Comparison of ENCODE assay signal across 26 cellular contexts in the genomic region with DNA sequence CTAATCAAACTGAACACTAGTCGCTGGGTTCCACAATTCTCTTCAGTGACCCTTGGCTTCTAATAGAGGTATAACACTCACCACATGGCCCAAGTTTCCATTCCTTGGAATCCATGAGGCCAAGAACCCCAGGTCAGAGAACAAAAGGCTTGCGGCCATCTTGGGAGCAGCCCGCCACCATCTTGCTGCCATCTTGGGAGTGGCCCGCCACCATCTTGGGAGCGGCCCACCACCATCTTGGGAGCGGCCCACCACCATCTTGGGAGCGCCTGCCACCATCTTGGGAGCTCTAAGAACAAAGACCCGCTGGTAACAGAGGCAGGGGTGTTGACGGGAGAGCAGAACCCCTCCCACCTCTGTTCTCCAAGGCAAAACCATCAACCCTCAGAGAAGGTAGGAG.
DNase-seq lines count a peak whose midpoint lies in the region; ATAC-seq, FAIRE-seq and TF ChIP-seq lines count a peak whose summit lies in the region.
"Had no signal": no experiment of that assay in that cellular context is flagged by ENCODE, and none has a peak within 500 bp of the region (broad histone marks: within the 10 kb centered on the region; RNA-seq: fewer than 3 reads in every experiment).

No MANE protein-coding gene starts in this region.

- POLR2A ChIA-PET in GM12878 (lab: Charles Lee) (no interaction called here), K562 (lab: Yijun Ruan, JAX) (interaction anchor here (0.7 to 1.2 kb wide), 3 partner anchors 9 to 125 kb away, joined by 3 to 6 read pairs (median 3); no protein-coding TSS in a partner anchor), T-cell (lab: Charles Lee) (no interaction called here)

- no peak overlapping the region for H4K91ac ChIP-seq in neuronal stem cell (ENCODE audit: low read depth, low read length, poor library complexity)

- no peaks in the 10 kb centered on the region for H3K36me3 ChIP-seq in GM12878 (ENCODE audit: control insufficient read depth in 2 of 2, insufficient read depth in 2 of 2, low read length in 1 of 2)
- no peaks in the 10 kb centered on the region for H3K36me3 ChIP-seq in K562 (ENCODE audit: control insufficient read depth, insufficient read depth, low read length)
- no peaks in the 10 kb centered on the region for H3K36me3 ChIP-seq in neuronal stem cell (replicated peaks in 1 of 2; ENCODE audit: control insufficient read depth in 2 of 2, insufficient read depth in 2 of 2, low read length in 2 of 2)
- H3K36me3 ChIP-seq in testis (ENCODE audit: low read depth, missing control alignments) = no peaks in the 10 kb centered on the region
- H3K36me3 ChIP-seq: BLaER1 treated with 17β-estradiol and CSF1 and Interleukin-3, amounts not matched to agents 10 nM and 100 nM had no signal

- no peak overlapping the region for H2BK120ac ChIP-seq in neuronal stem cell (ENCODE audit: low read depth, low read length)

- RAD21 ChIA-PET in GM12878 (lab: Charles Lee; ENCODE audit: unreplicated experiment) = no interaction called here

- in situ Hi-C loops in GM12878 (cut with MboI) = no loop called here
- in situ Hi-C loops in K562 (cut with MboI) = no loop called here

- peaks cover 21 to 22% of the 10 kb centered on the region in 2 donors for H3K27me3 Mint-ChIP-seq in T-cell

- H3K79me2 ChIP-seq in GM12878 (ENCODE audit: control insufficient read depth, insufficient read depth, low read length) (no peaks in the 10 kb centered on the region), K562 (ENCODE audit: control insufficient read depth, insufficient read depth, low read length) (no peaks in the 10 kb centered on the region)

- no peak overlapping the region for H3K18ac ChIP-seq in neuronal stem cell (ENCODE audit: low read length)

- ATAC-seq in GM12878 (no peak), K562 (peak; percentile 68), T-cell (replicated peaks in 1 of 4) (no peak)
- ATAC-seq: CD8-positive, alpha-beta T cell had no signal

- H2AFZ ChIP-seq in GM12878 (ENCODE audit: control insufficient read depth, low read depth, low read length) = no peak overlapping the region
- peak overlapping the region; percentile 67 for H2AFZ ChIP-seq in K562 (ENCODE audit: low read depth, low read length)
- peak overlapping the region; percentile 10 for H2AFZ ChIP-seq in neuronal stem cell (ENCODE audit: low read length)

- H3K36me3 Mint-ChIP-seq in T-cell = no peaks in the 10 kb centered on the region
- H3K36me3 Mint-ChIP-seq: CD8-positive, alpha-beta T cell had no signal

- H3K4me3 ChIP-seq in GM12878 = no peak overlapping the region
- no peak overlapping the region for H3K4me3 ChIP-seq in K562
- H3K4me3 ChIP-seq in neuronal stem cell (ENCODE audit: low read length in 2 of 2) = no peak overlapping the region
- H3K4me3 ChIP-seq in testis = no peak overlapping the region
- H3K4me3 ChIP-seq: BLaER1 treated with 17β-estradiol and CSF1 and Interleukin-3, amounts not matched to agents 10 nM and 100 nM had no signal

- H3K9me1 ChIP-seq in K562 (ENCODE audit: control insufficient read depth, insufficient read depth, low read length) = no peaks in the 10 kb centered on the region

- no peak overlapping the region for H3K27ac ChIP-seq in GM12878 (ENCODE audit: control insufficient read depth, insufficient read depth)
- no peak overlapping the region for H3K27ac ChIP-seq in K562 (ENCODE audit: extremely low read depth, low read depth, low read length)
- no peak overlapping the region for H3K27ac ChIP-seq in neuronal stem cell (replicated peaks; ENCODE audit: low read length)
- H3K27ac ChIP-seq in testis = no peak overlapping the region
- H3K27ac ChIP-seq: BLaER1 treated with 17β-estradiol and CSF1 and Interleukin-3, amounts not matched to agents 10 nM and 100 nM; C4-2B had no signal

- H2BK12ac ChIP-seq in neuronal stem cell (ENCODE audit: low read length) = no peak overlapping the region

- SMC1A ChIA-PET in GM12878 (lab: Charles Lee; ENCODE audit: uncharacterized antibody, unreplicated experiment) = no interaction called here

- no peak for TF ChIP-seq POLR2A in GM12878 (IDR thresholded peaks at IDR 0.05; ENCODE audit: low read depth, low read length)
- no peak for TF ChIP-seq POLR2A in K562 (conservative IDR thresholded peaks at IDR 0.05)
- no peak for TF ChIP-seq POLR2A in testis (IDR thresholded peaks at IDR 0.05)

- H2BK5ac ChIP-seq in neuronal stem cell (ENCODE audit: low read length) = no peak overlapping the region

- no peak overlapping the region for H2AK5ac ChIP-seq in neuronal stem cell (ENCODE audit: low read depth, low read length)

- H3K4me2 ChIP-seq in GM12878 (ENCODE audit: control insufficient read depth, insufficient read depth) (no peak overlapping the region), K562 (ENCODE audit: insufficient read depth, low read length) (peak overlapping the region; percentile 10), neuronal stem cell (ENCODE audit: insufficient read depth, low read length, poor library complexity, severe bottlenecking) (no peak overlapping the region)
- H3K4me2 ChIP-seq: BLaER1 treated with 17β-estradiol and CSF1 and Interleukin-3, amounts not matched to agents 10 nM and 100 nM had no signal

- no peak overlapping the region for H3K14ac ChIP-seq in neuronal stem cell (ENCODE audit: low read length)

- DNase-seq in GM12878 (ENCODE audit: low read depth, low spot score) (no peak), K562 (ENCODE audit: extremely low read depth in 1 of 4, low spot score in 3 of 4) (no peak), neuronal stem cell (ENCODE audit: low spot score) (no peak), testis (peak; percentile 17), T-cell (no peak), T1000 (lab: John Stamatoyannopoulos, UW) (no peak), D721Med (ENCODE audit: insufficient read length, low spot score) (no peak)
- DNase-seq: 8988T; ACHN; Caco-2; Calu3; CD4-positive, alpha-beta T cell; CD8-positive, alpha-beta T cell; DMS 273 treated with DMSO at 0.1 percent for 48 hours; DMS153; DMS53; DMS79; DND-41; EL; GDM1 had no signal

- TF ChIP-seq EP300 in GM12878 (IDR thresholded peaks at IDR 0.05; ENCODE audit: borderline replicate concordance in 1 of 2, control insufficient read depth in 1 of 2, low read depth in 2 of 2, low read length in 2 of 2) (no peak), K562 (IDR thresholded peaks at IDR 0.05; ENCODE audit: low read length) (no peak)

- no peak for TF ChIP-seq RAD21 in GM12878 (IDR thresholded peaks at IDR 0.05; ENCODE audit: insufficient read depth, low read depth, low read length)
- no peak for TF ChIP-seq RAD21 in K562 (CRISPR knock-in tag; conservative IDR thresholded peaks at IDR 0.05 in 1 of 2, IDR thresholded peaks at IDR 0.05 in 1 of 2)

- CTCF ChIA-PET in GM12878 (lab: Yijun Ruan, JAX) (no interaction called here), K562 (lab: Yijun Ruan, JAX; ENCODE audit: low intra/inter-chr PET ratio) (no interaction called here), T-cell (lab: Charles Lee) (no interaction called here)

- no peak overlapping the region for H3K9ac ChIP-seq in GM12878 (ENCODE audit: control insufficient read depth, insufficient read depth, low read length)
- H3K9ac ChIP-seq in K562 (ENCODE audit: insufficient read depth in 1 of 2, low read depth in 2 of 2, low read length in 2 of 2) = no peak overlapping the region
- H3K9ac ChIP-seq in neuronal stem cell (ENCODE audit: low read depth, low read length, poor library complexity) = no peak overlapping the region
- H3K9ac ChIP-seq: BLaER1 treated with 17β-estradiol and CSF1 and Interleukin-3, amounts not matched to agents 10 nM and 100 nM had no signal

- no peak for TF ChIP-seq CTCF in GM12878 (IDR thresholded peaks at IDR 0.05 in 2 of 3, conservative IDR thresholded peaks at IDR 0.05 in 1 of 3; ENCODE audit: control insufficient read depth in 2 of 3, extremely low read depth in 1 of 3, insufficient read depth in 1 of 3, low read depth in 3 of 3, low read length in 3 of 3)
- no peak for TF ChIP-seq CTCF in K562 (IDR thresholded peaks at IDR 0.05 in 2 of 3, conservative IDR thresholded peaks at IDR 0.05 in 1 of 3; ENCODE audit: insufficient read depth in 2 of 3, low read depth in 1 of 3, low read length in 3 of 3)
- no peak for TF ChIP-seq CTCF in testis (IDR thresholded peaks at IDR 0.05)
- no peak for TF ChIP-seq CTCF in D721Med (IDR thresholded peaks at IDR 0.05; ENCODE audit: insufficient read depth, missing control alignments)

- H3K9me3 ChIP-seq in GM12878 (replicated peaks; ENCODE audit: control insufficient read depth, insufficient read depth, low read length) = no peaks in the 10 kb centered on the region
- H3K9me3 ChIP-seq in K562 (replicated peaks; ENCODE audit: control insufficient read depth, insufficient read depth, low read depth, low read length) = no peaks in the 10 kb centered on the region
- no peaks in the 10 kb centered on the region for H3K9me3 ChIP-seq in neuronal stem cell (replicated peaks in 1 of 2; ENCODE audit: control insufficient read depth in 2 of 2, insufficient read depth in 1 of 2, low read depth in 1 of 2, low read length in 2 of 2)
- no peaks in the 10 kb centered on the region for H3K9me3 ChIP-seq in testis
- H3K9me3 ChIP-seq: BLaER1 treated with 17β-estradiol and CSF1 and Interleukin-3, amounts not matched to agents 10 nM and 100 nM; Caco-2 had no signal

- WGBS in GM12878 (ENCODE audit: insufficient coverage, insufficient replicate concordance, low lambda C conversion rate, missing lambda C conversion rate) = 38% methylated on average over 9 of the region's 9 CpGs
- WGBS in K562 (ENCODE audit: insufficient coverage, low coverage, missing lambda C conversion rate) = 29% methylated on average over 9 of the region's 9 CpGs
- no CpG with 5 or more reads among the region's 9 CpGs for WGBS in neuronal stem cell (ENCODE audit: extremely low coverage in 2 of 2, insufficient read length in 2 of 2, insufficient replicate concordance in 1 of 2), 2 donors
- WGBS in testis, 2 donors = 94 to 98% methylated on average over 9 of the region's 9 CpGs

- no peaks in the 10 kb centered on the region for H3K4me1 Mint-ChIP-seq in T-cell
- H3K4me1 Mint-ChIP-seq: B cell had no signal

- BruUV-seq in GM12878 (replicated peaks; lab: Mats Ljungman, UMichigan) = no TSS peak
- BruUV-seq in K562 (replicated peaks; lab: Mats Ljungman, UMichigan) = no TSS peak

- H3K27me3 ChIP-seq in GM12878 (replicated peaks in 1 of 2; ENCODE audit: control insufficient read depth in 2 of 2, insufficient read depth in 2 of 2, low read length in 1 of 2) (peaks cover 0 to 3% of the 10 kb centered on the region in 2 experiments; a peak in 2 of 4 replicates), K562 (ENCODE audit: control insufficient read depth in 2 of 2, insufficient read depth in 2 of 2, low read length in 2 of 2) (peaks cover 0 to 28% of the 10 kb centered on the region in 2 experiments; a peak in 2 of 5 replicates), neuronal stem cell (ENCODE audit: control insufficient read depth in 3 of 3, insufficient read depth in 3 of 3, low read depth in 1 of 3, low read length in 3 of 3) (peaks cover 0 to 2% (median 0%) of the 10 kb centered on the region in 3 experiments), testis (no peaks in the 10 kb centered on the region)
- H3K27me3 ChIP-seq: BLaER1 treated with 17β-estradiol and CSF1 and Interleukin-3, amounts not matched to agents 10 nM and 100 nM had no signal

- H3K23ac ChIP-seq in neuronal stem cell (ENCODE audit: low read depth, low read length, poor library complexity) = peak overlapping the region; percentile 11

- no peaks in the 10 kb centered on the region for H3K9me3 Mint-ChIP-seq in T-cell
- H3K9me3 Mint-ChIP-seq: CD4-positive, alpha-beta T cell; CD8-positive, alpha-beta T cell had no signal

- no peak overlapping the region for H3K4ac ChIP-seq in neuronal stem cell (ENCODE audit: low read length)

- H3K4me3 Mint-ChIP-seq in T-cell = no peak overlapping the region
- H3K4me3 Mint-ChIP-seq: B cell; CD4-positive, alpha-beta T cell; CD8-positive, alpha-beta T cell had no signal

- H3K79me1 ChIP-seq in neuronal stem cell (ENCODE audit: low read depth, low read length) = no peaks in the 10 kb centered on the region

- H3K27ac Mint-ChIP-seq in T-cell = no peak overlapping the region
- H3K27ac Mint-ChIP-seq: B cell; CD4-positive, alpha-beta T cell; CD8-positive, alpha-beta T cell had no signal

- no peak overlapping the region for H2BK15ac ChIP-seq in neuronal stem cell (ENCODE audit: low read length)

- H4K8ac ChIP-seq in neuronal stem cell (ENCODE audit: low read depth, low read length) = no peak overlapping the region

- intact Hi-C loops in GM12878 (cut with micrococcal nuclease; ENCODE audit: unreplicated experiment) = no loop called here
- intact Hi-C loops in K562 (cut with micrococcal nuclease) = loop anchor here (5.0 kb wide), 2 partner anchors 118 to 438 kb away; no protein-coding TSS in a partner anchor
- intact Hi-C loops in testis (cut with DNase I; ENCODE audit: low total_unique reads) = no loop called here

- no peaks in the 10 kb centered on the region for H4K20me1 ChIP-seq in GM12878 (ENCODE audit: control insufficient read depth, insufficient read depth)
- H4K20me1 ChIP-seq in K562 (replicated peaks; ENCODE audit: control insufficient read depth, insufficient read depth, low read length) = no peaks in the 10 kb centered on the region
- H4K20me1 ChIP-seq: BLaER1 treated with 17β-estradiol and CSF1 and Interleukin-3, amounts not matched to agents 10 nM and 100 nM had no signal

- no peak for FAIRE-seq in GM12878 (lab: Jason Lieb, UNC)
- FAIRE-seq in K562 (lab: Jason Lieb, UNC) = no peak
- no peak for FAIRE-seq in D721Med (lab: Jason Lieb, UNC)
- FAIRE-seq: A204.1, GM12891, GM19239 had no signal

- H3K4me1 ChIP-seq in GM12878 (ENCODE audit: control insufficient read depth, insufficient read depth, low read length) = no peaks in the 10 kb centered on the region
- peaks cover 0 to 8% of the 10 kb centered on the region in 2 experiments; a peak in 3 of 5 replicates for H3K4me1 ChIP-seq in K562 (replicated peaks in 1 of 2; ENCODE audit: control insufficient read depth in 2 of 2, insufficient read depth in 2 of 2, low read length in 2 of 2)
- no peaks in the 10 kb centered on the region for H3K4me1 ChIP-seq in neuronal stem cell (ENCODE audit: control insufficient read depth in 2 of 2, insufficient read depth in 1 of 2, low read depth in 1 of 2, low read length in 2 of 2)
- H3K4me1 ChIP-seq in testis = no peaks in the 10 kb centered on the region
- H3K4me1 ChIP-seq: Caco-2 had no signal
